In the genomic region with DNA sequence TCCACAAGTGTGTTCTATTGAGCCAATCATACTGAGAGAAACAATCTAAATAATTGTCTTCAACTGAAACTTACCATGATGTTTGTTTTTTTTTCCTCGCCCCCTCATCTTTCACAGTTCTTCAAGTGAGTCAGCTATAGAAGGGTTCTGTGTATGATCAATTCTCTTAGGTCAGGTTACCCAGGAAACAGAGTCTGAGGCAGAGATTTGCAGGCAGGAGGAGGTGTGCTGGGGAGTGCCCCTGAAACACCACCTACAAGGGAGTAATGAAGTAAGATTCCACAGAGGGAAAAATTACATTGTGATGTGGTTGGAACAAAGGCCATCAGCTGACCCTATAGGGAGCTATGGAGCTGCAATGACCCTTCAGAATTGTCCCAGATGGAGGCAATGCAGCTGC, we compare ENCODE assay signal across 1 cellular context.
TF ChIP-seq lines count a peak whose summit lies in the region.

No MANE protein-coding gene starts in this region.

TF ChIP-seq in GM23338, 12 proteins besides CTCF, POLR2A, EP300 and RAD21 (continued from another document):
- TF ChIP-seq, protein P1, sequence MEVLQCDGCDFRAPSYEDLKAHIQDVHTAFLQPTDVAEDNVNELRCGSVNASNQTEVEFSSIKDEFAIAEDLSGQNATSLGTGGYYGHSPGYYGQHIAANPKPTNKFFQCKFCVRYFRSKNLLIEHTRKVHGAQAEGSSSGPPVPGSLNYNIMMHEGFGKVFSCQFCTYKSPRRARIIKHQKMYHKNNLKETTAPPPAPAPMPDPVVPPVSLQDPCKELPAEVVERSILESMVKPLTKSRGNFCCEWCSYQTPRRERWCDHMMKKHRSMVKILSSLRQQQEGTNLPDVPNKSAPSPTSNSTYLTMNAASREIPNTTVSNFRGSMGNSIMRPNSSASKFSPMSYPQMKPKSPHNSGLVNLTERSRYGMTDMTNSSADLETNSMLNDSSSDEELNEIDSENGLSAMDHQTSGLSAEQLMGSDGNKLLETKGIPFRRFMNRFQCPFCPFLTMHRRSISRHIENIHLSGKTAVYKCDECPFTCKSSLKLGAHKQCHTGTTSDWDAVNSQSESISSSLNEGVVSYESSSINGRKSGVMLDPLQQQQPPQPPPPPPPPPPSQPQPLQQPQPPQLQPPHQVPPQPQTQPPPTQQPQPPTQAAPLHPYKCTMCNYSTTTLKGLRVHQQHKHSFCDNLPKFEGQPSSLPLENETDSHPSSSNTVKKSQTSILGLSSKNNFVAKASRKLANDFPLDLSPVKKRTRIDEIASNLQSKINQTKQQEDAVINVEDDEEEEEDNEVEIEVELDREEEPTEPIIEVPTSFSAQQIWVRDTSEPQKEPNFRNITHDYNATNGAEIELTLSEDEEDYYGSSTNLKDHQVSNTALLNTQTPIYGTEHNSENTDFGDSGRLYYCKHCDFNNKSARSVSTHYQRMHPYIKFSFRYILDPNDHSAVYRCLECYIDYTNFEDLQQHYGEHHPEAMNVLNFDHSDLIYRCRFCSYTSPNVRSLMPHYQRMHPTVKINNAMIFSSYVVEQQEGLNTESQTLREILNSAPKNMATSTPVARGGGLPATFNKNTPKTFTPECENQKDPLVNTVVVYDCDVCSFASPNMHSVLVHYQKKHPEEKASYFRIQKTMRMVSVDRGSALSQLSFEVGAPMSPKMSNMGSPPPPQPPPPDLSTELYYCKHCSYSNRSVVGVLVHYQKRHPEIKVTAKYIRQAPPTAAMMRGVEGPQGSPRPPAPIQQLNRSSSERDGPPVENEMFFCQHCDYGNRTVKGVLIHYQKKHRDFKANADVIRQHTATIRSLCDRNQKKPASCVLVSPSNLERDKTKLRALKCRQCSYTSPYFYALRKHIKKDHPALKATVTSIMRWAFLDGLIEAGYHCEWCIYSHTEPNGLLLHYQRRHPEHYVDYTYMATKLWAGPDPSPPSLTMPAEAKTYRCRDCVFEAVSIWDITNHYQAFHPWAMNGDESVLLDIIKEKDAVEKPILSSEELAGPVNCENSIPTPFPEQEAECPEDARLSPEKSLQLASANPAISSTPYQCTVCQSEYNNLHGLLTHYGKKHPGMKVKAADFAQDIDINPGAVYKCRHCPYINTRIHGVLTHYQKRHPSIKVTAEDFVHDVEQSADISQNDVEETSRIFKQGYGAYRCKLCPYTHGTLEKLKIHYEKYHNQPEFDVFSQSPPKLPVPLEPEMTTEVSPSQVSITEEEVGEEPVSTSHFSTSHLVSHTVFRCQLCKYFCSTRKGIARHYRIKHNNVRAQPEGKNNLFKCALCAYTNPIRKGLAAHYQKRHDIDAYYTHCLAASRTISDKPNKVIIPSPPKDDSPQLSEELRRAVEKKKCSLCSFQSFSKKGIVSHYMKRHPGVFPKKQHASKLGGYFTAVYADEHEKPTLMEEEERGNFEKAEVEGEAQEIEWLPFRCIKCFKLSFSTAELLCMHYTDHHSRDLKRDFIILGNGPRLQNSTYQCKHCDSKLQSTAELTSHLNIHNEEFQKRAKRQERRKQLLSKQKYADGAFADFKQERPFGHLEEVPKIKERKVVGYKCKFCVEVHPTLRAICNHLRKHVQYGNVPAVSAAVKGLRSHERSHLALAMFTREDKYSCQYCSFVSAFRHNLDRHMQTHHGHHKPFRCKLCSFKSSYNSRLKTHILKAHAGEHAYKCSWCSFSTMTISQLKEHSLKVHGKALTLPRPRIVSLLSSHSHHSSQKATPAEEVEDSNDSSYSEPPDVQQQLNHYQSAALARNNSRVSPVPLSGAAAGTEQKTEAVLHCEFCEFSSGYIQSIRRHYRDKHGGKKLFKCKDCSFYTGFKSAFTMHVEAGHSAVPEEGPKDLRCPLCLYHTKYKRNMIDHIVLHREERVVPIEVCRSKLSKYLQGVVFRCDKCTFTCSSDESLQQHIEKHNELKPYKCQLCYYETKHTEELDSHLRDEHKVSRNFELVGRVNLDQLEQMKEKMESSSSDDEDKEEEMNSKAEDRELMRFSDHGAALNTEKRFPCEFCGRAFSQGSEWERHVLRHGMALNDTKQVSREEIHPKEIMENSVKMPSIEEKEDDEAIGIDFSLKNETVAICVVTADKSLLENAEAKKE (CRISPR knock-in tag; IDR thresholded peaks at IDR 0.05), result no peak
- TF ChIP-seq POLR2AphosphoS5 (IDR thresholded peaks at IDR 0.05; ENCODE audit: low read depth) (no peak), ZNF331 (CRISPR knock-in tag; IDR thresholded peaks at IDR 0.05; ENCODE audit: low read depth) (no peak), CREB1 (CRISPR knock-in tag; IDR thresholded peaks at IDR 0.05; ENCODE audit: low read depth) (no peak), STAT1 (IDR thresholded peaks at IDR 0.05; ENCODE audit: unreplicated experiment) (no peak), EZH2phosphoT487 (IDR thresholded peaks at IDR 0.05; ENCODE audit: unreplicated experiment) (no peak), ZNF114 (CRISPR knock-in tag; IDR thresholded peaks at IDR 0.05) (no peak), JUNB (IDR thresholded peaks at IDR 0.05; ENCODE audit: unreplicated experiment) (no peak), NANOG (IDR thresholded peaks at IDR 0.05; ENCODE audit: borderline replicate concordance) (no peak), ETS1 (IDR thresholded peaks at IDR 0.05) (no peak)
